9 cellular contexts compared by ENCODE assay signal in genomic region chr3:20141841-20142240, GRCh38. TPM values are rescaled to one million over a fixed set of nuclear protein-coding genes. Genes with fewer than 3 reads are reported as not detected.
DNase-seq lines count a peak whose midpoint lies in the region; ATAC-seq and TF ChIP-seq lines count a peak whose summit lies in the region.
"Had no signal": no experiment of that assay in that cellular context is flagged by ENCODE, and none has a peak within 500 bp of the region (broad histone marks: within the 10 kb centered on the region; RNA-seq: fewer than 3 reads in every experiment).

No MANE protein-coding gene starts in this region.

- H3K27ac ChIP-seq in HUES64 (ENCODE audit: low read depth, low read length): peak overlapping the region; percentile 46; the same call in 1 of the 2 replicates
- no peak overlapping the region for H3K27ac ChIP-seq in iPS DF 6.9 (ENCODE audit: low read length)

- H3K36me3 Mint-ChIP-seq in brain: peaks cover 44% of the 10 kb centered on the region
- peaks cover 29% of the 10 kb centered on the region for H3K36me3 Mint-ChIP-seq in activated T-helper 2 cell treated with anti-CD3 and anti-CD28 coated beads, Interferon-gamma antibody, Interleukin-2, Interleukin-4, amounts not matched to agents 10 μg/mL and 5 μg/mL and 100 μg/mL, durations not matched to agents 14 hours and 24 hours and 36 hours (ENCODE audit: low read depth)

- H3K27me3 ChIP-seq in HUES64 (ENCODE audit: insufficient read depth, low read length): no peaks in the 10 kb centered on the region
- H3K27me3 ChIP-seq in iPS DF 6.9 (ENCODE audit: control insufficient read depth, insufficient read depth, low read length): no peaks in the 10 kb centered on the region

- H3K9me3 ChIP-seq in HUES64 (ENCODE audit: insufficient read depth, low read depth, low read length) (no peaks in the 10 kb centered on the region), iPS DF 6.9 (ENCODE audit: control insufficient read depth, insufficient read depth, low read length) (no peaks in the 10 kb centered on the region)

- in situ Hi-C loops in GM13976 (cut with MboI; ENCODE audit: low sequenced_read_pairs, unreplicated experiment): no loop called here

- DNase-seq in iPS DF 6.9 (ENCODE audit: low read depth, low spot score) (peak; percentile 5), retinal pigment epithelial cell (ENCODE audit: low read depth) (peak; percentile 77), GM13976 (ENCODE audit: low spot score) (no peak), NCI-H1930 (lab: John Stamatoyannopoulos, UW) (no peak)
- no peak for DNase-seq in activated T-helper 2 cell treated with anti-CD3 and anti-CD28 coated beads, Interferon-gamma antibody, Interleukin-2, Interleukin-4, amounts not matched to agents 10 μg/mL and 5 μg/mL and 100 μg/mL, durations not matched to agents 14 hours and 24 hours and 36 hours (ENCODE audit: low spot score)
- DNase-seq: activated CD8-positive, alpha-beta T cell treated with anti-CD3 and anti-CD28 coated beads for 36 hours had no signal

- H3K27me3 Mint-ChIP-seq in brain: no peaks in the 10 kb centered on the region
- H3K27me3 Mint-ChIP-seq in activated T-helper 2 cell treated with anti-CD3 and anti-CD28 coated beads, Interferon-gamma antibody, Interleukin-2, Interleukin-4, amounts not matched to agents 10 μg/mL and 5 μg/mL and 100 μg/mL, durations not matched to agents 14 hours and 24 hours and 36 hours (ENCODE audit: low read depth): no peaks in the 10 kb centered on the region
- H3K27me3 Mint-ChIP-seq: activated CD8-positive, alpha-beta T cell treated with anti-CD3 and anti-CD28 coated beads for 36 hours had no signal

- H3K4me1 ChIP-seq in HUES64 (ENCODE audit: insufficient read depth, low read length) (peaks cover 15% of the 10 kb centered on the region; the same call in 1 of the 2 replicates), iPS DF 6.9 (ENCODE audit: control insufficient read depth, insufficient read depth, low read length) (no peaks in the 10 kb centered on the region)

- peak overlapping the region; percentile 7 to 74 (median 57) for H3K4me3 Mint-ChIP-seq in brain
- H3K4me3 Mint-ChIP-seq in activated T-helper 2 cell treated with anti-CD3 and anti-CD28 coated beads, Interferon-gamma antibody, Interleukin-2, Interleukin-4, amounts not matched to agents 10 μg/mL and 5 μg/mL and 100 μg/mL, durations not matched to agents 14 hours and 24 hours and 36 hours (ENCODE audit: low read depth): no peak overlapping the region
- H3K4me3 Mint-ChIP-seq: activated CD8-positive, alpha-beta T cell treated with anti-CD3 and anti-CD28 coated beads for 36 hours had no signal

- no peak for ATAC-seq in GM18870 (IDR thresholded peaks at IDR 0.05; ENCODE audit: unreplicated experiment)
- ATAC-seq: activated CD8-positive, alpha-beta T cell treated with anti-CD3 and anti-CD28 coated beads for 36 hours had no signal

- WGBS in HUES64: 49% methylated on average over 7 of the region's 7 CpGs
- WGBS in iPS DF 6.9 (ENCODE audit: insufficient coverage, insufficient read length): no CpG with 5 or more reads among the region's 7 CpGs

- no peak overlapping the region for H3K9ac ChIP-seq in HUES64 (ENCODE audit: low read depth, low read length)

- H3K36me3 ChIP-seq in HUES64 (ENCODE audit: insufficient read depth, low read length): no peaks in the 10 kb centered on the region
- no peaks in the 10 kb centered on the region for H3K36me3 ChIP-seq in iPS DF 6.9 (ENCODE audit: control insufficient read depth, insufficient read depth, low read length)

- intact Hi-C loops in activated T-helper 2 cell treated with anti-CD3 and anti-CD28 coated beads, Interferon-gamma antibody, Interleukin-2, Interleukin-4, amounts not matched to agents 10 μg/mL and 5 μg/mL and 100 μg/mL, durations not matched to agents 14 hours and 24 hours and 36 hours (cut with micrococcal nuclease): no loop called here

- H3K27ac Mint-ChIP-seq in brain: peak overlapping the region; percentile 49 to 94 (median 89)
- H3K27ac Mint-ChIP-seq in activated T-helper 2 cell treated with anti-CD3 and anti-CD28 coated beads, Interferon-gamma antibody, Interleukin-2, Interleukin-4, amounts not matched to agents 10 μg/mL and 5 μg/mL and 100 μg/mL, durations not matched to agents 14 hours and 24 hours and 36 hours: no peak overlapping the region
- H3K27ac Mint-ChIP-seq: activated CD8-positive, alpha-beta T cell treated with anti-CD3 and anti-CD28 coated beads for 36 hours had no signal

- H3K4me1 Mint-ChIP-seq in brain: peaks cover 44% of the 10 kb centered on the region
- peaks cover 5% of the 10 kb centered on the region for H3K4me1 Mint-ChIP-seq in activated T-helper 2 cell treated with anti-CD3 and anti-CD28 coated beads, Interferon-gamma antibody, Interleukin-2, Interleukin-4, amounts not matched to agents 10 μg/mL and 5 μg/mL and 100 μg/mL, durations not matched to agents 14 hours and 24 hours and 36 hours (ENCODE audit: low read depth)

- H3K9me3 Mint-ChIP-seq in brain: peaks cover 0 to 2% (median 0%) of the 10 kb centered on the region in 5 experiments
- no peaks in the 10 kb centered on the region for H3K9me3 Mint-ChIP-seq in activated T-helper 2 cell treated with anti-CD3 and anti-CD28 coated beads, Interferon-gamma antibody, Interleukin-2, Interleukin-4, amounts not matched to agents 10 μg/mL and 5 μg/mL and 100 μg/mL, durations not matched to agents 14 hours and 24 hours and 36 hours
- H3K9me3 Mint-ChIP-seq: activated CD8-positive, alpha-beta T cell treated with anti-CD3 and anti-CD28 coated beads for 36 hours had no signal

- TF ChIP-seq CTCF in brain (conservative IDR thresholded peaks at IDR 0.05) (no peak), retinal pigment epithelial cell (conservative IDR thresholded peaks at IDR 0.05; ENCODE audit: low read depth, low read length) (no peak), GM13976 (IDR thresholded peaks at IDR 0.05; ENCODE audit: borderline replicate concordance, control extremely low read depth, extremely low read depth, insufficient read depth, missing control alignments) (no peak)

- H3K4me3 ChIP-seq in HUES64 (ENCODE audit: low read length): 0 out of 2 replicates have a peak overlapping the region, but pooled peaks have one; percentile 9
- no peak overlapping the region for H3K4me3 ChIP-seq in iPS DF 6.9 (ENCODE audit: low read length)
- no peak overlapping the region for H3K4me3 ChIP-seq in retinal pigment epithelial cell (ENCODE audit: low read length)

RNA-seq across cellular contexts. Expression of gene SGO1, which starts 44.2 kb away (rescaled TPM):
- 29.9 TPM for polyA plus RNA-seq in HUES64 (2013, experiment 1 of 2)
- polyA plus RNA-seq in HUES64 (2013, experiment 2 of 2): 38.8 TPM
- 4.4 TPM for polyA plus RNA-seq in brain (ENCODE audit: insufficient read depth, low read depth, low replicate concordance)
- total RNA-seq in activated T-helper 2 cell treated with anti-CD3 and anti-CD28 coated beads, Interferon-gamma antibody, Interleukin-2, Interleukin-4, amounts not matched to agents 10 μg/mL and 5 μg/mL and 100 μg/mL, durations not matched to agents 14 hours and 24 hours and 36 hours: 19.2 and 20.8 TPM in 2 replicates

Comparison
In these comparisons a context has a peak if more than half of its experiments do, and no peak if none do; other contexts are left out.
1. DNase-seq: peak in iPS DF 6.9 (single experiment) and retinal pigment epithelial cell (single experiment); none in GM13976 (single experiment), activated T-helper 2 cell treated with anti-CD3 and anti-CD28 coated beads, Interferon-gamma antibody, Interleukin-2, Interleukin-4, amounts not matched to agents 10 μg/mL and 5 μg/mL and 100 μg/mL, durations not matched to agents 14 hours and 24 hours and 36 hours (single experiment) and NCI-H1930 (0 of 2).